ENCODE assay signal across 26 cellular contexts in the genomic region with DNA sequence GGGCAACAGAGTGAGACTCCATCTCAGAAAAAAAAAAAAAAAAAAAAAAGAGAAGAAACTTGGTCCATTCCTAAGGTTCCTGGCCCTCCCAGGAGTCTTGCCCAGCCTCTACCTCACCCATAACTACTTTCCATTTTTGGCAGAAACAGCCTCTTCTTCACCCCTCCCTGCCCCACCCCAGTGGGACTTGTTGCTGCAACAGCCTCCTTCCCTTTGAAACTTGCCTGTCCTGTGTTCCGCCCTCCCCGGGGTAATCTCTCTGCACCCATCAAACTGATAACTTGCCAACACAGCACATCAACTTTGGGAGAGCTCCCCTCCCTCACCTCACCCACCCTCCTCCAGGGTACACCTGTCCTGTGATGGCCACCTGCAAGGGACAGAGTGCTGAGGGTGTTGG. TPM values are rescaled to one million over a fixed set of nuclear protein-coding genes. Genes with fewer than 3 reads are reported as not detected.
A peak's percentile ranks its signal among the peaks of the same experiment; 100 is the strongest.
DNase-seq lines count a peak whose midpoint lies in the region; TF ChIP-seq lines count a peak whose summit lies in the region.
"Had no signal": no experiment of that assay in that cellular context is flagged by ENCODE, and none has a peak within 500 bp of the region (broad histone marks: within the 10 kb centered on the region; RNA-seq: fewer than 3 reads in every experiment).

No MANE protein-coding gene starts in this region.

- H3K27ac Mint-ChIP-seq in MCF 10A (ENCODE audit: low read depth, unreplicated experiment): peak overlapping the region; percentile 87
- no peak overlapping the region for H3K27ac Mint-ChIP-seq in chondrocyte (ENCODE audit: unreplicated experiment)
- H3K27ac Mint-ChIP-seq: GM23338, H9, HFFc6 had no signal

- no peak overlapping the region for H2BK12ac ChIP-seq in trophoblast cell (ENCODE audit: low read length)

- no TSS peak for BruUV-seq in MCF 10A (replicated peaks; lab: Mats Ljungman, UMichigan)

- H2AK5ac ChIP-seq in trophoblast cell (ENCODE audit: low read length): no peak overlapping the region

- H3K14ac ChIP-seq in trophoblast cell (ENCODE audit: low read length): no peak overlapping the region

- H3K36me3 ChIP-seq in breast epithelium (no peaks in the 10 kb centered on the region), trophoblast cell (ENCODE audit: control insufficient read depth in 1 of 2, insufficient read depth in 2 of 2, low read length in 2 of 2) (no peaks in the 10 kb centered on the region), vagina (no peaks in the 10 kb centered on the region)

- no peak overlapping the region for H3K4me3 ChIP-seq in breast epithelium
- no peak overlapping the region for H3K4me3 ChIP-seq in trophoblast cell (ENCODE audit: low read depth, low read length)
- H3K4me3 ChIP-seq in vagina: no peak overlapping the region
- H3K4me3 ChIP-seq: GM23338, K562 had no signal

- H3K79me1 ChIP-seq in trophoblast cell (ENCODE audit: low read length): no peaks in the 10 kb centered on the region

- H3K27me3 ChIP-seq in breast epithelium (no peaks in the 10 kb centered on the region), trophoblast cell (ENCODE audit: insufficient read depth, low read length) (no peaks in the 10 kb centered on the region), vagina (no peaks in the 10 kb centered on the region)

- H4K12ac ChIP-seq in trophoblast cell (ENCODE audit: low read depth, low read length): no peak overlapping the region

- CTCF ChIA-PET in MCF 10A (lab: Yijun Ruan, JAX): interaction anchor here (1.0 to 1.3 kb wide), 2 partner anchors 41 to 449 kb away, joined by 3 to 4 read pairs; no protein-coding TSS in a partner anchor

- H3K23ac ChIP-seq in trophoblast cell (ENCODE audit: low read length): no peak overlapping the region

- no peak overlapping the region for H3K4me2 ChIP-seq in trophoblast cell (ENCODE audit: low read length)
- H3K4me2 ChIP-seq: GM23338 had no signal

- no peaks in the 10 kb centered on the region for H3K4me1 ChIP-seq in breast epithelium
- no peaks in the 10 kb centered on the region for H3K4me1 ChIP-seq in trophoblast cell (ENCODE audit: control insufficient read depth in 1 of 2, insufficient read depth in 2 of 2, low read length in 2 of 2)
- no peaks in the 10 kb centered on the region for H3K4me1 ChIP-seq in vagina

- TF ChIP-seq POLR2A in breast epithelium (IDR thresholded peaks at IDR 0.05): no peak
- TF ChIP-seq POLR2A in erythroblast (IDR thresholded peaks at IDR 0.05; ENCODE audit: low read length): no peak
- TF ChIP-seq POLR2A in vagina (IDR thresholded peaks at IDR 0.05): no peak

- H4K8ac ChIP-seq in trophoblast cell (ENCODE audit: low read depth, low read length): no peak overlapping the region

- H3K4ac ChIP-seq in trophoblast cell (ENCODE audit: low read depth, low read length): no peak overlapping the region

- no peak overlapping the region for H2BK5ac ChIP-seq in trophoblast cell (ENCODE audit: low read depth, low read length, poor library complexity)

- H3K27ac ChIP-seq in breast epithelium (no peak overlapping the region), trophoblast cell (ENCODE audit: low read depth, low read length) (no peak overlapping the region), vagina (peak overlapping the region; percentile 48)

- TF ChIP-seq CTCF in MCF 10A (IDR thresholded peaks at IDR 0.05; ENCODE audit: unreplicated experiment): no peak
- TF ChIP-seq CTCF in breast epithelium (IDR thresholded peaks at IDR 0.05): no peak
- TF ChIP-seq CTCF in vagina (IDR thresholded peaks at IDR 0.05): no peak
- TF ChIP-seq CTCF in chondrocyte (IDR thresholded peaks at IDR 0.05): no peak

- H3K9me3 Mint-ChIP-seq in MCF 10A (ENCODE audit: unreplicated experiment) (no peaks in the 10 kb centered on the region), chondrocyte (ENCODE audit: low read depth) (no peaks in the 10 kb centered on the region)
- H3K9me3 Mint-ChIP-seq: GM23338, H9, HFFc6 had no signal

- no peaks in the 10 kb centered on the region for H3K9me3 ChIP-seq in breast epithelium
- no peaks in the 10 kb centered on the region for H3K9me3 ChIP-seq in trophoblast cell (ENCODE audit: insufficient read depth, low read depth, low read length)
- H3K9me3 ChIP-seq in vagina: no peaks in the 10 kb centered on the region

- no peak overlapping the region for H3K9ac ChIP-seq in trophoblast cell (ENCODE audit: low read length)

- H2AFZ ChIP-seq in trophoblast cell (ENCODE audit: insufficient read depth, low read length, poor library complexity): no peak overlapping the region
- H2AFZ ChIP-seq: GM23338 had no signal

- intact Hi-C loops in MCF 10A (cut with micrococcal nuclease): loop anchor here (2.0 kb wide), 1 partner anchor 18 kb away; no protein-coding TSS in a partner anchor
- intact Hi-C loops in breast epithelium (cut with DNase I; ENCODE audit: low total_unique reads): no loop called here
- intact Hi-C loops in vagina (cut with DNase I): no loop called here

- no peak for DNase-seq in MCF 10A (ENCODE audit: unreplicated experiment)
- no peak for DNase-seq in breast epithelium (ENCODE audit: low spot score in 2 of 2)
- DNase-seq in erythroblast (lab: John Stamatoyannopoulos, UW): peak; percentile 76 to 87
- no peak for DNase-seq in trophoblast cell
- DNase-seq in vagina (ENCODE audit: extremely low spot score in 2 of 2): no peak
- no peak for DNase-seq in chondrocyte (ENCODE audit: low spot score)
- DNase-seq in hypothalamus (lab: John Stamatoyannopoulos, UW): no peak
- no peak for DNase-seq in EL
- DNase-seq: 8988T; CD4-positive, alpha-beta memory T cell; COR-L47; DMS79; GF-D8; H9; Kasumi-1; NCI-H2029; NCI-H446 treated with DMSO at 0.1 percent for 48 hours; NCI-H526; RPMI8226; SHP77 had no signal

- POLR2A ChIA-PET in MCF 10A (lab: Yijun Ruan, JAX): interaction anchor here (1.3 to 2.5 kb wide), 8 partner anchors 10 to 453 kb away, joined by 3 to 14 read pairs (median 6); a partner anchor contains a TSS

- H3K79me2 ChIP-seq in trophoblast cell (ENCODE audit: control insufficient read depth, insufficient read depth, low read length, poor library complexity): no peaks in the 10 kb centered on the region

- peak overlapping the region; percentile 18 for H4K91ac ChIP-seq in trophoblast cell (ENCODE audit: low read depth, low read length)

- H2BK120ac ChIP-seq in trophoblast cell (ENCODE audit: insufficient read depth, low read length, poor library complexity): no peak overlapping the region

- H3K36me3 Mint-ChIP-seq in MCF 10A (ENCODE audit: insufficient read depth, unreplicated experiment): no peaks in the 10 kb centered on the region
- no peaks in the 10 kb centered on the region for H3K36me3 Mint-ChIP-seq in chondrocyte (ENCODE audit: low read depth)
- H3K36me3 Mint-ChIP-seq: CD4-positive, alpha-beta memory T cell had no signal

- no peaks in the 10 kb centered on the region for H3K27me3 Mint-ChIP-seq in MCF 10A (ENCODE audit: insufficient read depth, unreplicated experiment)
- peaks cover 14% of the 10 kb centered on the region for H3K27me3 Mint-ChIP-seq in chondrocyte (ENCODE audit: low read depth)

- WGBS in trophoblast cell (ENCODE audit: extremely low coverage, insufficient coverage, insufficient read length): no CpG with 5 or more reads among the region's 2 CpGs

- H3K4me3 Mint-ChIP-seq in MCF 10A (ENCODE audit: unreplicated experiment) (no peak overlapping the region), chondrocyte (ENCODE audit: unreplicated experiment) (no peak overlapping the region)
- H3K4me3 Mint-ChIP-seq: CD4-positive, alpha-beta memory T cell; GM23338; H9; HFFc6 had no signal

- no peak overlapping the region for H3K18ac ChIP-seq in trophoblast cell (ENCODE audit: low read length)

- H3K4me1 Mint-ChIP-seq in MCF 10A (ENCODE audit: insufficient read depth, unreplicated experiment) (peaks cover 33% of the 10 kb centered on the region), chondrocyte (ENCODE audit: low read depth) (peaks cover 6% of the 10 kb centered on the region)

RNA-seq across cellular contexts. Expression of a gene that starts 10.0 kb away (rescaled TPM):
- total RNA-seq in MCF 10A (2022) (33.1 and 41.3 TPM in 2 replicates), breast epithelium (10 to 100 TPM in 1 of 3 donors, 1 to 10 TPM in 2; 4.5 to 15.5 (median 7.5) TPM), vagina (12.8 TPM), chondrocyte (0.22 TPM in 1 of 3 replicates, not detected in the others)
- polyA plus RNA-seq in trophoblast cell (2013): 3.1 and 3.3 TPM in 2 replicates
- total RNA-seq: HFFc6, M059J, SK-MEL-5 had no signal
- polyA plus RNA-seq: BJ; CD4-positive, alpha-beta memory T cell had no signal

RNA-seq across cellular contexts. Expression of a gene that starts 24.6 kb away (rescaled TPM):
- total RNA-seq in MCF 10A (2022) (not detected in 2 replicates), breast epithelium (under 1 TPM in 1 of 3 donors, not detected in 2; 0.16 TPM), vagina (1.7 TPM), chondrocyte (not detected in 3 replicates)
- 0.04 and 0.10 TPM in 2 replicates for polyA plus RNA-seq in trophoblast cell (2013)
- total RNA-seq: GM23338, H9, HFFc6, M059J had no signal
- polyA plus RNA-seq: BJ, GM23338 had no signal

Comparison
In these comparisons a context has a peak if more than half of its experiments do, and no peak if none do; other contexts are left out.
1. DNase-seq: peak in erythroblast (2 of 2); none in MCF 10A (single experiment), breast epithelium (0 of 2), trophoblast cell (0 of 2), vagina (0 of 2), chondrocyte (single experiment), hypothalamus (0 of 51) and EL (single experiment).